In genomic region chr2:20012282-20013060, GRCh38 we compare ENCODE assay signal across 8 cellular contexts. TPM values are rescaled to one million over a fixed set of nuclear protein-coding genes. Genes with fewer than 3 reads are reported as not detected.
DNase-seq lines count a peak whose midpoint lies in the region; ATAC-seq and TF ChIP-seq lines count a peak whose summit lies in the region.

Gene MATN3, minus strand, starts transcription at chr2:20012668. Its CDS starts 37 bp downstream, at chr2:20012631.

- H3K4me3 ChIP-seq in mammary epithelial cell (replicated peaks in 1 of 3; ENCODE audit: insufficient read depth in 1 of 3, low read depth in 2 of 3, low read length in 3 of 3): peak within 1 kb of the TSS; percentile 24 to 52 (median 40)

- dilution Hi-C loops in mammary epithelial cell (cut with HindIII; ENCODE audit: low sequenced_read_pairs): no loop called here

- no peaks in the 10 kb centered on the region for H4K20me1 ChIP-seq in mammary epithelial cell (ENCODE audit: insufficient read depth, low read length)

- peaks cover 6% of the 10 kb centered on the region for H3K36me3 Mint-ChIP-seq in Calu3 (ENCODE audit: insufficient read depth, unreplicated experiment)

- ATAC-seq in stimulated activated naive CD8-positive, alpha-beta T cell treated with anti-CD3 and anti-CD28 coated beads, Interleukin-15, Interleukin-2, amounts not matched to agents 100 U/mL and 50 U/mL, for 24 hours: no peak
- ATAC-seq in HG02623 (IDR thresholded peaks at IDR 0.05; ENCODE audit: unreplicated experiment): no peak

- peaks cover 6% of the 10 kb centered on the region for H3K9me3 Mint-ChIP-seq in Calu3 (ENCODE audit: low read depth, unreplicated experiment)

- H3K27ac Mint-ChIP-seq in Calu3 (ENCODE audit: unreplicated experiment): no peak within 1 kb of the TSS

- H3K27ac ChIP-seq in mammary epithelial cell (ENCODE audit: insufficient read depth, low read depth, low read length): no peak within 1 kb of the TSS

- no peak for TF ChIP-seq RAD21 in Ishikawa (IDR thresholded peaks at IDR 0.05; ENCODE audit: low read depth)

- DNase-seq in Calu3 (peak; percentile 55), mammary epithelial cell (no peak), kidney tubule cell (ENCODE audit: low spot score) (peak; percentile 41), foreskin melanocyte (no peak), DMS79 (lab: John Stamatoyannopoulos, UW) (no peak)
- peak; percentile 8 for DNase-seq in stimulated activated naive CD8-positive, alpha-beta T cell treated with anti-CD3 and anti-CD28 coated beads, Interleukin-15, Interleukin-2, amounts not matched to agents 100 U/mL and 50 U/mL, for 24 hours

- no peak for TF ChIP-seq EP300 in Ishikawa (IDR thresholded peaks at IDR 0.05; ENCODE audit: borderline replicate concordance)

- no peaks in the 10 kb centered on the region for H3K27me3 ChIP-seq in mammary epithelial cell (ENCODE audit: insufficient read depth, low read length)

- H3K4me2 ChIP-seq in mammary epithelial cell (ENCODE audit: insufficient read depth, low read depth, low read length): peak within 1 kb of the TSS; percentile 85

- no peak within 1 kb of the TSS for H3K9ac ChIP-seq in mammary epithelial cell (ENCODE audit: insufficient read depth, low read length)

- TF ChIP-seq CTCF in Calu3 (IDR thresholded peaks at IDR 0.05; ENCODE audit: unreplicated experiment) (no peak), mammary epithelial cell (conservative IDR thresholded peaks at IDR 0.05 in 1 of 2, IDR thresholded peaks at IDR 0.05 in 1 of 2; ENCODE audit: extremely low read depth in 1 of 2, insufficient read depth in 1 of 2, low read depth in 1 of 2, low read length in 2 of 2) (no peak)

- peaks cover 7% of the 10 kb centered on the region for H3K27me3 Mint-ChIP-seq in Calu3 (ENCODE audit: unreplicated experiment)

- H3K36me3 ChIP-seq in mammary epithelial cell (ENCODE audit: insufficient read depth, low read length): no peaks in the 10 kb centered on the region

- 13% methylated on average over 18 of the region's 86 CpGs for WGBS in mammary epithelial cell (ENCODE audit: low coverage, missing lambda C conversion rate)

- CTCF ChIA-PET in Calu3 (lab: Charles Lee): interaction anchor here (0.7 kb wide), 1 partner anchor 10 kb away, joined by 3 read pairs; no protein-coding TSS in a partner anchor
- CTCF ChIA-PET in mammary epithelial cell (lab: Charles Lee; ENCODE audit: low non-redundant PET): no interaction called here

- in situ Hi-C loops in mammary epithelial cell (cut with MboI; ENCODE audit: low sequenced_read_pairs in 2 of 2): loop anchor here in 1 of 2 donors (10.0 kb wide), 1 partner anchor 82 kb away; no protein-coding TSS in a partner anchor

- intact Hi-C loops in Calu3 (cut with micrococcal nuclease; ENCODE audit: unreplicated experiment): no loop called here
- intact Hi-C loops in mammary epithelial cell (cut with micrococcal nuclease): no loop called here

- no peaks in the 10 kb centered on the region for H3K4me1 Mint-ChIP-seq in Calu3 (ENCODE audit: low read depth, unreplicated experiment)

- peaks cover 13% of the 10 kb centered on the region for H3K4me1 ChIP-seq in mammary epithelial cell (ENCODE audit: insufficient read depth, low read length)

- H3K9me3 ChIP-seq in mammary epithelial cell (replicated peaks; ENCODE audit: insufficient read depth, low read length): no peaks in the 10 kb centered on the region

- H3K4me3 Mint-ChIP-seq in Calu3 (ENCODE audit: low read depth, unreplicated experiment): peak within 1 kb of the TSS; percentile 61

- BruUV-seq in Calu3 (replicated peaks; lab: Mats Ljungman, UMichigan): no TSS peak
- no TSS peak for BruUV-seq in mammary epithelial cell (replicated peaks; lab: Mats Ljungman, UMichigan)

- no peaks in the 10 kb centered on the region for H3K79me2 ChIP-seq in mammary epithelial cell (ENCODE audit: insufficient read depth, low read length)

- H2AFZ ChIP-seq in mammary epithelial cell (ENCODE audit: low read depth, low read length): peak within 1 kb of the TSS; percentile 87

TF ChIP-seq in Ishikawa, 13 proteins besides CTCF, POLR2A, EP300 and RAD21:
- TF ChIP-seq CREB1 (IDR thresholded peaks at IDR 0.05; ENCODE audit: low read depth) (no peak), TCF12 (IDR thresholded peaks at IDR 0.05; ENCODE audit: low read depth) (no peak), NFIC (IDR thresholded peaks at IDR 0.05) (no peak), USF1 (IDR thresholded peaks at IDR 0.05) (no peak), ZBTB7A (IDR thresholded peaks at IDR 0.05; ENCODE audit: low read depth) (peak; percentile 86), MAX (IDR thresholded peaks at IDR 0.05) (peak; percentile 16; the same call in 1 of the 2 replicates), CEBPB (IDR thresholded peaks at IDR 0.05) (no peak), TAF1 (IDR thresholded peaks at IDR 0.05; ENCODE audit: low read depth) (peak; percentile 51; the same call in 1 of the 2 replicates), YY1 (IDR thresholded peaks at IDR 0.05; ENCODE audit: low read depth) (no peak), TEAD4 (IDR thresholded peaks at IDR 0.05) (peak; percentile 84), EGR1 (IDR thresholded peaks at IDR 0.05) (no peak), FOXM1 (IDR thresholded peaks at IDR 0.05; ENCODE audit: borderline replicate concordance, low read depth) (no peak)
- TF ChIP-seq, protein P1, sequence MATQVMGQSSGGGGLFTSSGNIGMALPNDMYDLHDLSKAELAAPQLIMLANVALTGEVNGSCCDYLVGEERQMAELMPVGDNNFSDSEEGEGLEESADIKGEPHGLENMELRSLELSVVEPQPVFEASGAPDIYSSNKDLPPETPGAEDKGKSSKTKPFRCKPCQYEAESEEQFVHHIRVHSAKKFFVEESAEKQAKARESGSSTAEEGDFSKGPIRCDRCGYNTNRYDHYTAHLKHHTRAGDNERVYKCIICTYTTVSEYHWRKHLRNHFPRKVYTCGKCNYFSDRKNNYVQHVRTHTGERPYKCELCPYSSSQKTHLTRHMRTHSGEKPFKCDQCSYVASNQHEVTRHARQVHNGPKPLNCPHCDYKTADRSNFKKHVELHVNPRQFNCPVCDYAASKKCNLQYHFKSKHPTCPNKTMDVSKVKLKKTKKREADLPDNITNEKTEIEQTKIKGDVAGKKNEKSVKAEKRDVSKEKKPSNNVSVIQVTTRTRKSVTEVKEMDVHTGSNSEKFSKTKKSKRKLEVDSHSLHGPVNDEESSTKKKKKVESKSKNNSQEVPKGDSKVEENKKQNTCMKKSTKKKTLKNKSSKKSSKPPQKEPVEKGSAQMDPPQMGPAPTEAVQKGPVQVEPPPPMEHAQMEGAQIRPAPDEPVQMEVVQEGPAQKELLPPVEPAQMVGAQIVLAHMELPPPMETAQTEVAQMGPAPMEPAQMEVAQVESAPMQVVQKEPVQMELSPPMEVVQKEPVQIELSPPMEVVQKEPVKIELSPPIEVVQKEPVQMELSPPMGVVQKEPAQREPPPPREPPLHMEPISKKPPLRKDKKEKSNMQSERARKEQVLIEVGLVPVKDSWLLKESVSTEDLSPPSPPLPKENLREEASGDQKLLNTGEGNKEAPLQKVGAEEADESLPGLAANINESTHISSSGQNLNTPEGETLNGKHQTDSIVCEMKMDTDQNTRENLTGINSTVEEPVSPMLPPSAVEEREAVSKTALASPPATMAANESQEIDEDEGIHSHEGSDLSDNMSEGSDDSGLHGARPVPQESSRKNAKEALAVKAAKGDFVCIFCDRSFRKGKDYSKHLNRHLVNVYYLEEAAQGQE (IDR thresholded peaks at IDR 0.05; ENCODE audit: low read depth): no peak

RNA-seq across cellular contexts. Expression of gene MATN3, which starts in this region (rescaled TPM):
- 2.3 and 3.4 TPM in 2 replicates for total RNA-seq in Calu3 (2022)
- 1 to 10 TPM; 4.8 TPM for total RNA-seq in mammary epithelial cell
- polyA plus RNA-seq in mammary epithelial cell: 3.4 TPM
- not detected for polyA minus RNA-seq in mammary epithelial cell

Comparison
In these comparisons a context has a peak if more than half of its experiments do, and no peak if none do; other contexts are left out.
1. DNase-seq: peak in Calu3 (single experiment), kidney tubule cell (single experiment) and stimulated activated naive CD8-positive, alpha-beta T cell treated with anti-CD3 and anti-CD28 coated beads, Interleukin-15, Interleukin-2, amounts not matched to agents 100 U/mL and 50 U/mL, for 24 hours (single experiment); none in mammary epithelial cell (single experiment), foreskin melanocyte (single experiment) and DMS79 (single experiment).